ENCODE assay signal across 1 cellular context in genomic region chr3:189863031-189863430, GRCh38.
TF ChIP-seq lines count a peak whose summit lies in the region.

No MANE protein-coding gene starts in this region.

TF ChIP-seq in GM23338, 12 proteins besides CTCF, POLR2A, EP300 and RAD21:
- TF ChIP-seq POLR2AphosphoS5 (IDR thresholded peaks at IDR 0.05; ENCODE audit: low read depth) (no peak), REST (IDR thresholded peaks at IDR 0.05; ENCODE audit: unreplicated experiment) (no peak), EZH2 (IDR thresholded peaks at IDR 0.05; ENCODE audit: low read depth, unreplicated experiment) (no peak), CREB1 (CRISPR knock-in tag; IDR thresholded peaks at IDR 0.05; ENCODE audit: low read depth) (no peak), EZH2phosphoT487 (IDR thresholded peaks at IDR 0.05; ENCODE audit: unreplicated experiment) (no peak), ZNF331 (CRISPR knock-in tag; IDR thresholded peaks at IDR 0.05; ENCODE audit: low read depth) (no peak), JUNB (IDR thresholded peaks at IDR 0.05; ENCODE audit: unreplicated experiment) (no peak), ZNF114 (CRISPR knock-in tag; IDR thresholded peaks at IDR 0.05) (no peak), STAT1 (IDR thresholded peaks at IDR 0.05; ENCODE audit: unreplicated experiment) (no peak), ZNF462 (CRISPR knock-in tag; IDR thresholded peaks at IDR 0.05) (no peak), NANOG (IDR thresholded peaks at IDR 0.05; ENCODE audit: borderline replicate concordance) (no peak), ETS1 (IDR thresholded peaks at IDR 0.05) (no peak)
